1 cellular context compared by ENCODE assay signal in the genomic region with DNA sequence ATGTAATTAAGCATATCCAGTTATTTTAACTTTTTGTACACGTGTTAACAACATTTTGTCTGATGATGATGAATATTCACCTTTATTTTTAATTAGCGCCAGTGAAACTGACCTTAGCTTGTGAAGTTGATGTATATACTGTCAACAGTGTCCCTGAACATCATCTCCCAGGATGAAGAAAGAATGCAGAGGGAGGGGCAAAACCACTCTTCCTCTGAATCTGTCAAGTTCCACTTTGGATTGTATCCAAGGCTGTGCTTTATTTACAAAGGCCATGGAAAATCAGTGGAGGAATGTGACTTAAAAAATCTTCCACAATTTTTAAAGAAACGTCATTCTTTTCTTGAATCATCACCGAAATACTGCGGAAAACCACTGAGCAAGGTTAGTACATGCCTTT.
TF ChIP-seq lines count a peak whose summit lies in the region.

No MANE protein-coding gene starts in this region.

TF ChIP-seq in HepG2, 621 proteins besides CTCF, POLR2A, EP300 and RAD21 (continued from another document):
- TF ChIP-seq FIP1L1 (IDR thresholded peaks at IDR 0.05; ENCODE audit: borderline replicate concordance, insufficient read depth, low read depth, low read length) (no peak), ZNF749 (CRISPR knock-in tag; IDR thresholded peaks at IDR 0.05; ENCODE audit: borderline replicate concordance) (no peak), KMT2A (CRISPR knock-in tag; IDR thresholded peaks at IDR 0.05) (no peak), ZFP36L1 (CRISPR knock-in tag; IDR thresholded peaks at IDR 0.05) (no peak), SSRP1 (CRISPR knock-in tag; IDR thresholded peaks at IDR 0.05) (no peak), ZNF556 (CRISPR knock-in tag; IDR thresholded peaks at IDR 0.05; ENCODE audit: borderline replicate concordance) (no peak), SNRNP70 (IDR thresholded peaks at IDR 0.05; ENCODE audit: low read depth, low read length) (no peak), ZNF350 (CRISPR knock-in tag; IDR thresholded peaks at IDR 0.05; ENCODE audit: borderline replicate concordance, low read depth) (no peak), KDM6A (CRISPR knock-in tag; IDR thresholded peaks at IDR 0.05; ENCODE audit: low read depth) (peak; percentile 33; the same call in 1 of the 2 replicates), NAIF1 (CRISPR knock-in tag; IDR thresholded peaks at IDR 0.05; ENCODE audit: borderline replicate concordance) (no peak), FOXK1 (CRISPR knock-in tag; IDR thresholded peaks at IDR 0.05; ENCODE audit: borderline replicate concordance, low read depth) (peak; percentile 76; the same call in 1 of the 2 replicates), PTBP1 (IDR thresholded peaks at IDR 0.05; ENCODE audit: low read depth, low read length, poor library complexity, severe bottlenecking) (no peak), ZNF232 (CRISPR knock-in tag; IDR thresholded peaks at IDR 0.05; ENCODE audit: borderline replicate concordance) (no peak), ZNF792 (CRISPR knock-in tag; IDR thresholded peaks at IDR 0.05) (0 out of 2 replicates have a peak, but pooled peaks have one; percentile 20), ZBTB7A (CRISPR knock-in tag; IDR thresholded peaks at IDR 0.05) (no peak), TSC22D2 (CRISPR knock-in tag; IDR thresholded peaks at IDR 0.05; ENCODE audit: borderline replicate concordance) (0 out of 2 replicates have a peak, but pooled peaks have one; percentile 41), FOSL2 (CRISPR knock-in tag; IDR thresholded peaks at IDR 0.05) (peak; percentile 43), TBX2 (CRISPR knock-in tag; IDR thresholded peaks at IDR 0.05; ENCODE audit: borderline replicate concordance) (peak; percentile 55; the same call in 1 of the 2 replicates), HCFC1 (IDR thresholded peaks at IDR 0.05; ENCODE audit: low read depth, low read length) (no peak), ZBTB1 (CRISPR knock-in tag; IDR thresholded peaks at IDR 0.05; ENCODE audit: borderline replicate concordance) (no peak), ZNF143 (CRISPR knock-in tag; IDR thresholded peaks at IDR 0.05) (no peak), ZSCAN12 (CRISPR knock-in tag; IDR thresholded peaks at IDR 0.05) (no peak), ZNF24 (IDR thresholded peaks at IDR 0.05) (no peak), TGIF2 (CRISPR knock-in tag; IDR thresholded peaks at IDR 0.05) (peak; percentile 66; the same call in 1 of the 2 replicates), DR1 (CRISPR knock-in tag; IDR thresholded peaks at IDR 0.05) (no peak), NONO (IDR thresholded peaks at IDR 0.05) (no peak), NONO (CRISPR knock-in tag; conservative IDR thresholded peaks at IDR 0.05) (no peak), HHEX (CRISPR knock-in tag; IDR thresholded peaks at IDR 0.05) (no peak), NR2F6 (IDR thresholded peaks at IDR 0.05) (peak; percentile 44; the same call in 1 of the 2 replicates), NR2F6 (CRISPR knock-in tag; IDR thresholded peaks at IDR 0.05) (peak; percentile 76), MTF2 (CRISPR knock-in tag; IDR thresholded peaks at IDR 0.05; ENCODE audit: borderline replicate concordance) (no peak), WIZ (CRISPR knock-in tag; IDR thresholded peaks at IDR 0.05) (no peak), ATRX (CRISPR knock-in tag; IDR thresholded peaks at IDR 0.05; ENCODE audit: borderline replicate concordance) (no peak), KLF16 (CRISPR knock-in tag; IDR thresholded peaks at IDR 0.05) (no peak; a peak in 1 of 4 replicates), HNF4G (IDR thresholded peaks at IDR 0.05; ENCODE audit: borderline replicate concordance, low read depth, low read length) (peak; percentile 36; the same call in 1 of the 2 replicates), HNF4G (CRISPR knock-in tag; IDR thresholded peaks at IDR 0.05; ENCODE audit: borderline replicate concordance, low read depth) (no peak), ZNF644 (CRISPR knock-in tag; IDR thresholded peaks at IDR 0.05; ENCODE audit: low read depth) (0 out of 2 replicates have a peak, but pooled peaks have one; percentile 36), CENPX (CRISPR knock-in tag; IDR thresholded peaks at IDR 0.05) (no peak), HES4 (CRISPR knock-in tag; IDR thresholded peaks at IDR 0.05; ENCODE audit: borderline replicate concordance) (no peak), NCOA1 (CRISPR knock-in tag; IDR thresholded peaks at IDR 0.05) (no peak), ZNF766 (CRISPR knock-in tag; IDR thresholded peaks at IDR 0.05; ENCODE audit: borderline replicate concordance) (no peak), GFI1 (CRISPR knock-in tag; IDR thresholded peaks at IDR 0.05; ENCODE audit: borderline replicate concordance) (peak; percentile 71), ZNF891 (CRISPR knock-in tag; IDR thresholded peaks at IDR 0.05) (no peak), ARHGAP35 (CRISPR knock-in tag; IDR thresholded peaks at IDR 0.05; ENCODE audit: borderline replicate concordance) (no peak), MEIS2 (CRISPR knock-in tag; IDR thresholded peaks at IDR 0.05) (peak; percentile 62; the same call in 1 of the 2 replicates), SP2 (CRISPR knock-in tag; IDR thresholded peaks at IDR 0.05) (no peak), ZSCAN30 (CRISPR knock-in tag; IDR thresholded peaks at IDR 0.05) (no peak), MAFK (conservative IDR thresholded peaks at IDR 0.05 in 1 of 2, IDR thresholded peaks at IDR 0.05 in 1 of 2; ENCODE audit: low read length in 2 of 2) (no peak)
- TF ChIP-seq, protein P1, sequence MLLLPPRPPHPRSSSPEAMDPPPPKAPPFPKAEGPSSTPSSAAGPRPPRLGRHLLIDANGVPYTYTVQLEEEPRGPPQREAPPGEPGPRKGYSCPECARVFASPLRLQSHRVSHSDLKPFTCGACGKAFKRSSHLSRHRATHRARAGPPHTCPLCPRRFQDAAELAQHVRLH (CRISPR knock-in tag; IDR thresholded peaks at IDR 0.05; ENCODE audit: borderline replicate concordance, low read depth): no peak
- TF ChIP-seq, protein P2, sequence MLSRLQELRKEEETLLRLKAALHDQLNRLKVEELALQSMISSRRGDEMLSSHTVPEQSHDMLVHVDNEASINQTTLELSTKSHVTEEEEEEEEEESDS (CRISPR knock-in tag; IDR thresholded peaks at IDR 0.05; ENCODE audit: borderline replicate concordance): no peak
- TF ChIP-seq, protein P3, sequence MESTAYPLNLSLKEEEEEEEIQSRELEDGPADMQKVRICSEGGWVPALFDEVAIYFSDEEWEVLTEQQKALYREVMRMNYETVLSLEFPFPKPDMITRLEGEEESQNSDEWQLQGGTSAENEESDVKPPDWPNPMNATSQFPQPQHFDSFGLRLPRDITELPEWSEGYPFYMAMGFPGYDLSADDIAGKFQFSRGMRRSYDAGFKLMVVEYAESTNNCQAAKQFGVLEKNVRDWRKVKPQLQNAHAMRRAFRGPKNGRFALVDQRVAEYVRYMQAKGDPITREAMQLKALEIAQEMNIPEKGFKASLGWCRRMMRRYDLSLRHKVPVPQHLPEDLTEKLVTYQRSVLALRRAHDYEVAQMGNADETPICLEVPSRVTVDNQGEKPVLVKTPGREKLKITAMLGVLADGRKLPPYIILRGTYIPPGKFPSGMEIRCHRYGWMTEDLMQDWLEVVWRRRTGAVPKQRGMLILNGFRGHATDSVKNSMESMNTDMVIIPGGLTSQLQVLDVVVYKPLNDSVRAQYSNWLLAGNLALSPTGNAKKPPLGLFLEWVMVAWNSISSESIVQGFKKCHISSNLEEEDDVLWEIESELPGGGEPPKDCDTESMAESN (CRISPR knock-in tag; conservative IDR thresholded peaks at IDR 0.05): no peak
- TF ChIP-seq, protein P4, sequence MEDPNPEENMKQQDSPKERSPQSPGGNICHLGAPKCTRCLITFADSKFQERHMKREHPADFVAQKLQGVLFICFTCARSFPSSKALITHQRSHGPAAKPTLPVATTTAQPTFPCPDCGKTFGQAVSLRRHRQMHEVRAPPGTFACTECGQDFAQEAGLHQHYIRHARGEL (CRISPR knock-in tag; IDR thresholded peaks at IDR 0.05): no peak
- TF ChIP-seq, protein P5, sequence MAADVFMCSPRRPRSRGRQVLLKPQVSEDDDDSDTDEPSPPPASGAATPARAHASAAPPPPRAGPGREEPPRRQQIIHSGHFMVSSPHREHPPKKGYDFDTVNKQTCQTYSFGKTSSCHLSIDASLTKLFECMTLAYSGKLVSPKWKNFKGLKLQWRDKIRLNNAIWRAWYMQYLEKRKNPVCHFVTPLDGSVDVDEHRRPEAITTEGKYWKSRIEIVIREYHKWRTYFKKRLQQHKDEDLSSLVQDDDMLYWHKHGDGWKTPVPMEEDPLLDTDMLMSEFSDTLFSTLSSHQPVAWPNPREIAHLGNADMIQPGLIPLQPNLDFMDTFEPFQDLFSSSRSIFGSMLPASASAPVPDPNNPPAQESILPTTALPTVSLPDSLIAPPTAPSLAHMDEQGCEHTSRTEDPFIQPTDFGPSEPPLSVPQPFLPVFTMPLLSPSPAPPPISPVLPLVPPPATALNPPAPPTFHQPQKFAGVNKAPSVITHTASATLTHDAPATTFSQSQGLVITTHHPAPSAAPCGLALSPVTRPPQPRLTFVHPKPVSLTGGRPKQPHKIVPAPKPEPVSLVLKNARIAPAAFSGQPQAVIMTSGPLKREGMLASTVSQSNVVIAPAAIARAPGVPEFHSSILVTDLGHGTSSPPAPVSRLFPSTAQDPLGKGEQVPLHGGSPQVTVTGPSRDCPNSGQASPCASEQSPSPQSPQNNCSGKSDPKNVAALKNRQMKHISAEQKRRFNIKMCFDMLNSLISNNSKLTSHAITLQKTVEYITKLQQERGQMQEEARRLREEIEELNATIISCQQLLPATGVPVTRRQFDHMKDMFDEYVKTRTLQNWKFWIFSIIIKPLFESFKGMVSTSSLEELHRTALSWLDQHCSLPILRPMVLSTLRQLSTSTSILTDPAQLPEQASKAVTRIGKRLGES (CRISPR knock-in tag; IDR thresholded peaks at IDR 0.05; ENCODE audit: borderline replicate concordance): no peak
- TF ChIP-seq, protein P6, sequence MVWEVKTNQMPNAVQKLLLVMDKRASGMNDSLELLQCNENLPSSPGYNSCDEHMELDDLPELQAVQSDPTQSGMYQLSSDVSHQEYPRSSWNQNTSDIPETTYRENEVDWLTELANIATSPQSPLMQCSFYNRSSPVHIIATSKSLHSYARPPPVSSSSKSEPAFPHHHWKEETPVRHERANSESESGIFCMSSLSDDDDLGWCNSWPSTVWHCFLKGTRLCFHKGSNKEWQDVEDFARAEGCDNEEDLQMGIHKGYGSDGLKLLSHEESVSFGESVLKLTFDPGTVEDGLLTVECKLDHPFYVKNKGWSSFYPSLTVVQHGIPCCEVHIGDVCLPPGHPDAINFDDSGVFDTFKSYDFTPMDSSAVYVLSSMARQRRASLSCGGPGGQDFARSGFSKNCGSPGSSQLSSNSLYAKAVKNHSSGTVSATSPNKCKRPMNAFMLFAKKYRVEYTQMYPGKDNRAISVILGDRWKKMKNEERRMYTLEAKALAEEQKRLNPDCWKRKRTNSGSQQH (CRISPR knock-in tag; IDR thresholded peaks at IDR 0.05; ENCODE audit: low read depth): no peak
- TF ChIP-seq, protein P7, sequence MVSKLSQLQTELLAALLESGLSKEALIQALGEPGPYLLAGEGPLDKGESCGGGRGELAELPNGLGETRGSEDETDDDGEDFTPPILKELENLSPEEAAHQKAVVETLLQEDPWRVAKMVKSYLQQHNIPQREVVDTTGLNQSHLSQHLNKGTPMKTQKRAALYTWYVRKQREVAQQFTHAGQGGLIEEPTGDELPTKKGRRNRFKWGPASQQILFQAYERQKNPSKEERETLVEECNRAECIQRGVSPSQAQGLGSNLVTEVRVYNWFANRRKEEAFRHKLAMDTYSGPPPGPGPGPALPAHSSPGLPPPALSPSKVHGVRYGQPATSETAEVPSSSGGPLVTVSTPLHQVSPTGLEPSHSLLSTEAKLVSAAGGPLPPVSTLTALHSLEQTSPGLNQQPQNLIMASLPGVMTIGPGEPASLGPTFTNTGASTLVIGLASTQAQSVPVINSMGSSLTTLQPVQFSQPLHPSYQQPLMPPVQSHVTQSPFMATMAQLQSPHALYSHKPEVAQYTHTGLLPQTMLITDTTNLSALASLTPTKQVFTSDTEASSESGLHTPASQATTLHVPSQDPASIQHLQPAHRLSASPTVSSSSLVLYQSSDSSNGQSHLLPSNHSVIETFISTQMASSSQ (IDR thresholded peaks at IDR 0.05; ENCODE audit: low read depth): no peak
- TF ChIP-seq, protein P7 (CRISPR knock-in tag; IDR thresholded peaks at IDR 0.05; ENCODE audit: borderline replicate concordance): peak; percentile 42; the same call in 1 of the 2 replicates
- TF ChIP-seq, protein P8, sequence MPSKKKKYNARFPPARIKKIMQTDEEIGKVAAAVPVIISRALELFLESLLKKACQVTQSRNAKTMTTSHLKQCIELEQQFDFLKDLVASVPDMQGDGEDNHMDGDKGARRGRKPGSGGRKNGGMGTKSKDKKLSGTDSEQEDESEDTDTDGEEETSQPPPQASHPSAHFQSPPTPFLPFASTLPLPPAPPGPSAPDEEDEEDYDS (CRISPR knock-in tag; IDR thresholded peaks at IDR 0.05): 0 out of 2 replicates have a peak, but pooled peaks have one; percentile 20
- TF ChIP-seq, protein P9, sequence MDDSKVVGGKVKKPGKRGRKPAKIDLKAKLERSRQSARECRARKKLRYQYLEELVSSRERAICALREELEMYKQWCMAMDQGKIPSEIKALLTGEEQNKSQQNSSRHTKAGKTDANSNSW (CRISPR knock-in tag; IDR thresholded peaks at IDR 0.05; ENCODE audit: borderline replicate concordance): no peak
